ENCODE assay signal across 20 cellular contexts in the genomic region with DNA sequence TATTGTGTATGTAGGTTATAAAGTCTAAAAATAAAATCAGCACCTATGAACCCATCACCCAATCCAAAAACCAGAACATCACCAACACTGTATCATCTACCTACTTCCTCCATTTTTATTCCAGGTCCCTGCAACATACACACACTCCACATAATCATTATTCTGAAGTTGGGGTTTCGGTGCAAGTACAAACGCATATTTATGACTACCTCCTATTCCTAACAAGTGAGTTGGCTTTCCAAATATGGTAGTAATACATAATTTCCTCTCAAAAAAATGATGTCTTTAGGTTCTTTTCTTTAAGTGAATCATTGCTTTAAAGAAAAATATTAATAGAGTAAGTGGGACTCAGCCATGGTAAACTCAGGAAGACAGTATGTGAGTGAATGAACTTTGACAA. TPM values are rescaled to one million over a fixed set of nuclear protein-coding genes. Genes with fewer than 3 reads are reported as not detected.
DNase-seq lines count a peak whose midpoint lies in the region; ATAC-seq, FAIRE-seq and TF ChIP-seq lines count a peak whose summit lies in the region.
"Had no signal": no experiment of that assay in that cellular context is flagged by ENCODE, and none has a peak within 500 bp of the region (broad histone marks: within the 10 kb centered on the region; RNA-seq: fewer than 3 reads in every experiment).

No MANE protein-coding gene starts in this region.

- peak overlapping the region; percentile 82 for H3K4me2 ChIP-seq in astrocyte (ENCODE audit: low read length)

- H3K27me3 ChIP-seq in astrocyte (ENCODE audit: insufficient read depth, low read length) (no peaks in the 10 kb centered on the region), right lobe of liver (no peaks in the 10 kb centered on the region)

- peaks cover 66% of the 10 kb centered on the region for H4K20me1 ChIP-seq in astrocyte (ENCODE audit: insufficient read depth, low read length)

- H2AFZ ChIP-seq in astrocyte (ENCODE audit: low read depth, low read length): no peak overlapping the region

- H3K4me3 ChIP-seq in astrocyte (ENCODE audit: insufficient read depth, low read depth, low read length) (no peak overlapping the region), right lobe of liver (no peak overlapping the region)

- H3K79me2 ChIP-seq in astrocyte (ENCODE audit: insufficient read depth, low read length): peaks cover 77% of the 10 kb centered on the region

- no peak overlapping the region for H3K9ac ChIP-seq in astrocyte (ENCODE audit: low read length)

- no peak for TF ChIP-seq POLR2A in right lobe of liver (IDR thresholded peaks at IDR 0.05)
- TF ChIP-seq POLR2A in erythroblast (IDR thresholded peaks at IDR 0.05; ENCODE audit: low read length): no peak

- H3K36me3 Mint-ChIP-seq in activated CD4-positive, alpha-beta T cell treated with anti-CD3 and anti-CD28 coated beads, Interleukin-2, amount 10 ng/mL, durations not matched to agents 24 days and 14 days (ENCODE audit: low read depth): peaks cover 32% of the 10 kb centered on the region
- H3K36me3 Mint-ChIP-seq in astrocyte (ENCODE audit: low read depth, unreplicated experiment): peaks cover 2% of the 10 kb centered on the region

- H3K4me3 Mint-ChIP-seq in activated CD4-positive, alpha-beta T cell treated with anti-CD3 and anti-CD28 coated beads, Interleukin-2, amount 10 ng/mL, durations not matched to agents 24 days and 14 days: peak overlapping the region; percentile 86
- no peak overlapping the region for H3K4me3 Mint-ChIP-seq in astrocyte (ENCODE audit: unreplicated experiment)
- H3K4me3 Mint-ChIP-seq: CD14-positive monocyte had no signal

- H3K9me3 Mint-ChIP-seq in activated CD4-positive, alpha-beta T cell treated with anti-CD3 and anti-CD28 coated beads, Interleukin-2, amount 10 ng/mL, durations not matched to agents 24 days and 14 days: peaks cover 3% of the 10 kb centered on the region
- no peaks in the 10 kb centered on the region for H3K9me3 Mint-ChIP-seq in astrocyte (ENCODE audit: unreplicated experiment)
- H3K9me3 Mint-ChIP-seq: CD14-positive monocyte had no signal

- no peak for ATAC-seq in right lobe of liver
- ATAC-seq: Panc1 had no signal

- TF ChIP-seq CTCF in astrocyte (IDR thresholded peaks at IDR 0.05; ENCODE audit: insufficient read depth, low read depth, low read length) (no peak), right lobe of liver (IDR thresholded peaks at IDR 0.05) (no peak)

- H3K4me1 ChIP-seq in astrocyte (ENCODE audit: insufficient read depth, low read length) (peaks cover 15% of the 10 kb centered on the region), right lobe of liver (peaks cover 0 to 72% (median 26%) of the 10 kb centered on the region in 4 donors)

- 89% methylated on average over 2 of the region's 2 CpGs for WGBS in right lobe of liver (ENCODE audit: insufficient coverage, low coverage, low lambda C conversion rate, missing lambda C conversion rate)

- peaks cover 66% of the 10 kb centered on the region for H3K4me1 Mint-ChIP-seq in activated CD4-positive, alpha-beta T cell treated with anti-CD3 and anti-CD28 coated beads, Interleukin-2, amount 10 ng/mL, durations not matched to agents 24 days and 14 days
- H3K4me1 Mint-ChIP-seq in astrocyte (ENCODE audit: low read depth, unreplicated experiment): peaks cover 34% of the 10 kb centered on the region

- no peak for FAIRE-seq in astrocyte (lab: Jason Lieb, UNC)

- no peak overlapping the region for H3K27ac ChIP-seq in astrocyte (ENCODE audit: low read depth, low read length)
- peak overlapping the region in 2 of 3 donors; percentile 73 to 75 for H3K27ac ChIP-seq in right lobe of liver
- H3K27ac ChIP-seq: 22Rv1 had no signal

- H3K9me3 ChIP-seq in astrocyte (ENCODE audit: insufficient read depth, low read depth, low read length) (no peaks in the 10 kb centered on the region), right lobe of liver (no peaks in the 10 kb centered on the region)

- intact Hi-C loops in activated CD4-positive, alpha-beta T cell treated with anti-CD3 and anti-CD28 coated beads, Interleukin-2, amount 10 ng/mL, durations not matched to agents 24 days and 14 days (cut with micrococcal nuclease): loop anchor here (10.0 kb wide), 1 partner anchor 582 kb away; the partner anchor contains the start of genes CCDC148 and PKP4
- intact Hi-C loops in right lobe of liver (cut with DNase I): no loop called here

- no peaks in the 10 kb centered on the region for H3K27me3 Mint-ChIP-seq in activated CD4-positive, alpha-beta T cell treated with anti-CD3 and anti-CD28 coated beads, Interleukin-2, amount 10 ng/mL, durations not matched to agents 24 days and 14 days
- no peaks in the 10 kb centered on the region for H3K27me3 Mint-ChIP-seq in astrocyte (ENCODE audit: low read depth, unreplicated experiment)

- H3K36me3 ChIP-seq in astrocyte (ENCODE audit: insufficient read depth, low read length): no peaks in the 10 kb centered on the region
- no peaks in the 10 kb centered on the region for H3K36me3 ChIP-seq in right lobe of liver

- no peak overlapping the region for H3K27ac Mint-ChIP-seq in activated CD4-positive, alpha-beta T cell treated with anti-CD3 and anti-CD28 coated beads, Interleukin-2, amount 10 ng/mL, durations not matched to agents 24 days and 14 days
- H3K27ac Mint-ChIP-seq in astrocyte (ENCODE audit: unreplicated experiment): no peak overlapping the region

- DNase-seq in activated CD4-positive, alpha-beta T cell treated with anti-CD3 and anti-CD28 coated beads, Interleukin-2, amount 10 ng/mL, durations not matched to agents 24 days and 14 days: no peak
- DNase-seq in activated CD4-positive, alpha-beta T cell treated with anti-CD3 and anti-CD28 coated beads, Interleukin-2, amount 50 U/mL, for 48 hours: no peak
- DNase-seq in HCEC 1CT (peak; percentile 25), astrocyte (ENCODE audit: low read depth) (no peak), right lobe of liver (no peak), erythroblast (lab: John Stamatoyannopoulos, UW) (no peak), anterior cingulate cortex (lab: John Stamatoyannopoulos, UW) (no peak)
- DNase-seq in activated CD8-positive, alpha-beta memory T cell treated with anti-CD3 and anti-CD28 coated beads, Interleukin-2, amount 50 U/mL, for 4 hours: no peak
- DNase-seq: COR-L47, GDM1, H7, NCI-H1048, NCI-H1436, NCI-H1930, NCI-H345, NCI-H524 treated with DMSO at 0.1 percent for 48 hours, Right ventricle myocardium superior had no signal

RNA-seq across cellular contexts. Expression of gene ACVR1, which starts 3.3 kb away (rescaled TPM):
- total RNA-seq in activated CD4-positive, alpha-beta T cell treated with anti-CD3 and anti-CD28 coated beads, Interleukin-2, amount 10 ng/mL, durations not matched to agents 24 days and 14 days: 45.5 and 50.7 TPM in 2 replicates
- total RNA-seq in astrocyte (45.9 and 54.6 TPM in 2 replicates), right lobe of liver (10 to 100 TPM; 10.9 to 25.1 (median 14.6) TPM)
